ENCODE assay signal across 27 cellular contexts in genomic region chr5:67490543-67491321, GRCh38.
A peak's percentile ranks its signal among the peaks of the same experiment; 100 is the strongest.
DNase-seq lines count a peak whose midpoint lies in the region; ATAC-seq and TF ChIP-seq lines count a peak whose summit lies in the region.
"Had no signal": no experiment of that assay in that cellular context is flagged by ENCODE, and none has a peak within 500 bp of the region (broad histone marks: within the 10 kb centered on the region; RNA-seq: fewer than 3 reads in every experiment).

No MANE protein-coding gene starts in this region.

- TF ChIP-seq CTCF in gastroesophageal sphincter (IDR thresholded peaks at IDR 0.05) = no peak

- TF ChIP-seq EP300 in gastroesophageal sphincter (IDR thresholded peaks at IDR 0.05) = no peak

- ATAC-seq in gastroesophageal sphincter = peak; percentile 51
- no peak for ATAC-seq in GM18858 (IDR thresholded peaks at IDR 0.05; ENCODE audit: unreplicated experiment)
- ATAC-seq: activated CD8-positive, alpha-beta T cell treated with anti-CD3 and anti-CD28 coated beads for 36 hours; foreskin keratinocyte; HCT116; heart left ventricle; stimulated activated naive B cell treated with anti-CD40 and anti-IgM and Interleukin-4, amounts not matched to agents 10 μg/mL and 1 μg/mL and 100 μg/mL, for 72 hours had no signal

- no peak for TF ChIP-seq POLR2A in gastroesophageal sphincter (IDR thresholded peaks at IDR 0.05)

- H3K9ac ChIP-seq in adipocyte (ENCODE audit: low read length) = no peak overlapping the region
- H3K9ac ChIP-seq in rectal smooth muscle tissue (ENCODE audit: low read length) = no peak overlapping the region

- H3K9me3 ChIP-seq in adipocyte (ENCODE audit: control insufficient read depth, low read length) (no peaks in the 10 kb centered on the region), gastroesophageal sphincter (no peaks in the 10 kb centered on the region)
- H3K9me3 ChIP-seq: heart left ventricle, Peyer's patch had no signal

- DNase-seq in EH (ENCODE audit: low read depth) (peak; percentile 33), adipocyte (ENCODE audit: low read depth) (peak; percentile 37), NCI-H1436 treated with DMSO at 0.1 percent for 48 hours (lab: John Stamatoyannopoulos, UW) (no peak), NCI-H446 (lab: John Stamatoyannopoulos, UW) (no peak)
- DNase-seq in activated effector memory CD4-positive, alpha-beta T cell treated with Interleukin-2 at 50 U/mL for 16 hours = no peak
- DNase-seq: activated CD4-positive, alpha-beta T cell treated with anti-CD3 and anti-CD28 coated beads for 1 hour; activated CD8-positive, alpha-beta memory T cell treated with anti-CD3 and anti-CD28 coated beads, Interleukin-2, amount 50 U/mL, for 48 hours; activated CD8-positive, alpha-beta T cell treated with anti-CD3 and anti-CD28 coated beads for 36 hours; DND-41; effector memory CD4-positive, alpha-beta T cell; foreskin keratinocyte; heart left ventricle; islet precursor cell; KBM-7; MM.1S; NCI-H2081 treated with DMSO at 0.1 percent for 48 hours; NCI-H82; SHP77 treated with DMSO at 0.1 percent for 48 hours; stimulated activated naive B cell treated with anti-CD40 and anti-IgM and Interleukin-4, amounts not matched to agents 10 μg/mL and 1 μg/mL and 100 μg/mL, for 72 hours had no signal

- H3K27ac ChIP-seq in gastroesophageal sphincter (peak overlapping the region; percentile 62 to 68 (median 64)), rectal smooth muscle tissue (ENCODE audit: low read depth, low read length) (peak overlapping the region; percentile 20)
- H3K27ac ChIP-seq: cardiac muscle cell, coronary artery, foreskin keratinocyte, Peyer's patch, skin epidermis had no signal

- H3K4me3 ChIP-seq in adipocyte (ENCODE audit: low read length) (no peak overlapping the region), gastroesophageal sphincter (no peak overlapping the region), rectal smooth muscle tissue (ENCODE audit: low read length) (no peak overlapping the region)
- H3K4me3 ChIP-seq: cardiac muscle cell, coronary artery, heart left ventricle, Peyer's patch, skin epidermis had no signal

- peaks cover 29% of the 10 kb centered on the region for H3K4me1 ChIP-seq in adipocyte (ENCODE audit: control insufficient read depth, insufficient read depth, low read length)
- peaks cover 6 to 43% (median 6%) of the 10 kb centered on the region in 3 donors for H3K4me1 ChIP-seq in gastroesophageal sphincter
- H3K4me1 ChIP-seq in rectal smooth muscle tissue (ENCODE audit: control insufficient read depth, insufficient read depth, low read length) = peaks cover 26% of the 10 kb centered on the region
- H3K4me1 ChIP-seq: foreskin keratinocyte, Peyer's patch had no signal

- 54 to 76% methylated on average over 6 to 8 of the region's 8 CpGs for WGBS in gastroesophageal sphincter (ENCODE audit: low coverage in 1 of 2), 2 donors

- no peaks in the 10 kb centered on the region for H3K36me3 ChIP-seq in adipocyte (ENCODE audit: control insufficient read depth, insufficient read depth, low read length, severe bottlenecking)
- no peaks in the 10 kb centered on the region for H3K36me3 ChIP-seq in gastroesophageal sphincter
- H3K36me3 ChIP-seq in rectal smooth muscle tissue (ENCODE audit: control insufficient read depth, insufficient read depth, low read length) = no peaks in the 10 kb centered on the region
- H3K36me3 ChIP-seq: cardiac muscle cell, heart left ventricle, Peyer's patch had no signal

- no peaks in the 10 kb centered on the region for H3K27me3 ChIP-seq in adipocyte (replicated peaks; ENCODE audit: control insufficient read depth, insufficient read depth, low read length)
- no peaks in the 10 kb centered on the region for H3K27me3 ChIP-seq in gastroesophageal sphincter
- H3K27me3 ChIP-seq in rectal smooth muscle tissue (ENCODE audit: control insufficient read depth, insufficient read depth, low read length) = no peaks in the 10 kb centered on the region
- H3K27me3 ChIP-seq: cardiac muscle cell, foreskin keratinocyte, heart left ventricle, Peyer's patch had no signal

Comparison
In these comparisons a context has a peak if more than half of its experiments do, and no peak if none do; other contexts are left out.
1. DNase-seq: peak in EH (single experiment) and adipocyte (single experiment); none in NCI-H1436 treated with DMSO at 0.1 percent for 48 hours (single experiment), activated effector memory CD4-positive, alpha-beta T cell treated with Interleukin-2 at 50 U/mL for 16 hours (single experiment) and NCI-H446 (0 of 2).